8 cellular contexts compared by ENCODE assay signal in genomic region chr4:11428701-11429571, GRCh38. TPM values are rescaled to one million over a fixed set of nuclear protein-coding genes. Genes with fewer than 3 reads are reported as not detected.
DNase-seq lines count a peak whose midpoint lies in the region; ATAC-seq and TF ChIP-seq lines count a peak whose summit lies in the region.

Gene HS3ST1 (minus strand): TSS chr4:11428894. CDS start chr4:11400005, 28,889 bp downstream.

- no peaks in the 10 kb centered on the region for H3K9me3 ChIP-seq in fibroblast of lung (ENCODE audit: control insufficient read depth, insufficient read depth, low read depth, low read length)
- no peaks in the 10 kb centered on the region for H3K9me3 ChIP-seq in muscle layer of duodenum (ENCODE audit: control insufficient read depth in 1 of 2, low read length in 2 of 2)

- H3K27ac ChIP-seq in fibroblast of lung (ENCODE audit: insufficient read depth, low read length) (no peak within 1 kb of the TSS), muscle layer of duodenum (ENCODE audit: low read length) (peak within 1 kb of the TSS; percentile 72)

- no peaks in the 10 kb centered on the region for H4K20me1 ChIP-seq in fibroblast of lung (ENCODE audit: control insufficient read depth, extremely low read depth, insufficient read depth, low read length)

- H3K4me1 Mint-ChIP-seq in activated CD8-positive, alpha-beta memory T cell treated with anti-CD3 and anti-CD28 coated beads, Interleukin-2, amount 10 ng/mL, durations not matched to agents 7 days and 5 days = peaks cover 15% of the 10 kb centered on the region
- H3K4me1 Mint-ChIP-seq in stimulated activated naive CD8-positive, alpha-beta T cell treated with anti-CD3 and anti-CD28 coated beads, Interleukin-15, amount 100 ng/mL, for 72 hours = peaks cover 20% of the 10 kb centered on the region

- H3K36me3 Mint-ChIP-seq in activated CD8-positive, alpha-beta memory T cell treated with anti-CD3 and anti-CD28 coated beads, Interleukin-2, amount 10 ng/mL, durations not matched to agents 7 days and 5 days = no peaks in the 10 kb centered on the region

- H3K9ac ChIP-seq in fibroblast of lung (ENCODE audit: insufficient read depth, low read length) = peak within 1 kb of the TSS; percentile 13

- no peak within 1 kb of the TSS for H3K27ac Mint-ChIP-seq in activated CD8-positive, alpha-beta memory T cell treated with anti-CD3 and anti-CD28 coated beads, Interleukin-2, amount 10 ng/mL, durations not matched to agents 7 days and 5 days
- H3K27ac Mint-ChIP-seq in stimulated activated naive CD8-positive, alpha-beta T cell treated with anti-CD3 and anti-CD28 coated beads, Interleukin-15, amount 100 ng/mL, for 72 hours = no peak within 1 kb of the TSS

- H3K27me3 ChIP-seq in fibroblast of lung (ENCODE audit: control insufficient read depth, insufficient read depth, low read length) = peaks cover 9% of the 10 kb centered on the region
- H3K27me3 ChIP-seq in muscle layer of duodenum (ENCODE audit: low read depth, low read length) = no peaks in the 10 kb centered on the region

- peak within 1 kb of the TSS; percentile 62 for H3K4me3 Mint-ChIP-seq in activated CD8-positive, alpha-beta memory T cell treated with anti-CD3 and anti-CD28 coated beads, Interleukin-2, amount 10 ng/mL, durations not matched to agents 7 days and 5 days
- peak within 1 kb of the TSS; percentile 75 to 80 for H3K4me3 Mint-ChIP-seq in stimulated activated naive CD8-positive, alpha-beta T cell treated with anti-CD3 and anti-CD28 coated beads, Interleukin-15, amount 100 ng/mL, for 72 hours

- H3K27me3 Mint-ChIP-seq in activated CD8-positive, alpha-beta memory T cell treated with anti-CD3 and anti-CD28 coated beads, Interleukin-2, amount 10 ng/mL, durations not matched to agents 7 days and 5 days = peaks cover 76% of the 10 kb centered on the region
- H3K27me3 Mint-ChIP-seq in stimulated activated naive CD8-positive, alpha-beta T cell treated with anti-CD3 and anti-CD28 coated beads, Interleukin-15, amount 100 ng/mL, for 72 hours = peaks cover 47% of the 10 kb centered on the region

- peak; percentile 38 to 57 for TF ChIP-seq CTCF in fibroblast of lung (conservative IDR thresholded peaks at IDR 0.05 in 1 of 2, IDR thresholded peaks at IDR 0.05 in 1 of 2; ENCODE audit: low read depth in 1 of 2, low read length in 2 of 2)

- peak within 1 kb of the TSS; percentile 67 for H3K4me2 ChIP-seq in fibroblast of lung (ENCODE audit: extremely low read depth, insufficient read depth, low read length)

- H3K4me3 ChIP-seq in fibroblast of lung (replicated peaks in 1 of 4; ENCODE audit: control extremely low read depth in 1 of 4, insufficient read depth in 1 of 4, low read depth in 3 of 4, low read length in 4 of 4) (peak within 1 kb of the TSS; percentile 1 to 72 (median 40)), muscle layer of duodenum (ENCODE audit: low read depth in 1 of 2, low read length in 2 of 2) (peak within 1 kb of the TSS; percentile 71 to 77)

- no peaks in the 10 kb centered on the region for H3K36me3 ChIP-seq in fibroblast of lung (ENCODE audit: control insufficient read depth, insufficient read depth, low read length)
- H3K36me3 ChIP-seq in muscle layer of duodenum (ENCODE audit: control insufficient read depth in 1 of 2, insufficient read depth in 2 of 2, low read length in 2 of 2) = no peaks in the 10 kb centered on the region

- CTCF ChIA-PET in activated CD8-positive, alpha-beta memory T cell treated with anti-CD3 and anti-CD28 coated beads, Interleukin-2, amount 10 ng/mL, durations not matched to agents 7 days and 5 days (lab: Charles Lee) = interaction anchor here (1.4 kb wide), 1 partner anchor 42 kb away, joined by 6 read pairs; no protein-coding TSS in a partner anchor

- H2AFZ ChIP-seq in fibroblast of lung (ENCODE audit: low read length) = peak within 1 kb of the TSS; percentile 65

- H3K4me1 ChIP-seq in fibroblast of lung (ENCODE audit: control insufficient read depth, extremely low read depth, insufficient read depth, low read length) (no peaks in the 10 kb centered on the region), muscle layer of duodenum (ENCODE audit: control insufficient read depth in 1 of 2, insufficient read depth in 2 of 2, low read length in 2 of 2) (peaks cover 0 to 21% of the 10 kb centered on the region in 2 donors)

- no peaks in the 10 kb centered on the region for H3K79me2 ChIP-seq in fibroblast of lung (ENCODE audit: control insufficient read depth, insufficient read depth, low read length)

- H3K9me3 Mint-ChIP-seq in activated CD8-positive, alpha-beta memory T cell treated with anti-CD3 and anti-CD28 coated beads, Interleukin-2, amount 10 ng/mL, durations not matched to agents 7 days and 5 days (ENCODE audit: low read depth) = no peaks in the 10 kb centered on the region
- no peaks in the 10 kb centered on the region for H3K9me3 Mint-ChIP-seq in stimulated activated naive CD8-positive, alpha-beta T cell treated with anti-CD3 and anti-CD28 coated beads, Interleukin-15, amount 100 ng/mL, for 72 hours

- peak; percentile 51 for ATAC-seq in HG02840 (IDR thresholded peaks at IDR 0.05; ENCODE audit: low FRiP score, unreplicated experiment)
- peak; percentile 79 for ATAC-seq in activated CD8-positive, alpha-beta memory T cell treated with anti-CD3 and anti-CD28 coated beads, Interleukin-2, amount 10 ng/mL, durations not matched to agents 7 days and 5 days
- ATAC-seq in stimulated activated naive CD8-positive, alpha-beta T cell treated with anti-CD3 and anti-CD28 coated beads, Interleukin-15, amount 100 ng/mL, for 72 hours = peak; percentile 86

- DNase-seq in NCI-H524 (lab: John Stamatoyannopoulos, UW) = peak; percentile 57 to 66
- DNase-seq in NCI-H524 treated with DMSO at 0.1 percent for 48 hours (lab: John Stamatoyannopoulos, UW) = no peak
- peak; percentile 29 for DNase-seq in NCI-H1694 (lab: John Stamatoyannopoulos, UW)
- peak; percentile 50 for DNase-seq in activated CD8-positive, alpha-beta memory T cell treated with anti-CD3 and anti-CD28 coated beads, Interleukin-2, amount 10 ng/mL, durations not matched to agents 7 days and 5 days
- peak; percentile 57 to 63 for DNase-seq in fibroblast of lung (ENCODE audit: low read depth in 2 of 2)
- peak; percentile 49 to 53 for DNase-seq in stimulated activated naive CD8-positive, alpha-beta T cell treated with anti-CD3 and anti-CD28 coated beads, Interleukin-15, amount 100 ng/mL, for 72 hours

RNA-seq across cellular contexts. Expression of gene HS3ST1, which starts in this region (rescaled TPM):
- total RNA-seq in activated CD8-positive, alpha-beta memory T cell treated with anti-CD3 and anti-CD28 coated beads, Interleukin-2, amount 10 ng/mL, durations not matched to agents 7 days and 5 days = under 1 TPM in 1 of 2 experiments, not detected in 1; 0.19 TPM
- not detected in 2 replicates for total RNA-seq in fibroblast of lung
- 0.01 TPM in 2 replicates for polyA plus RNA-seq in fibroblast of lung
- polyA plus RNA-seq in fibroblast of lung (2012) = not detected in 2 replicates
- not detected in 2 replicates for polyA minus RNA-seq in fibroblast of lung (ENCODE audit: low replicate concordance)

Comparison
In these comparisons a context has a peak if more than half of its experiments do, and no peak if none do; other contexts are left out.
1. Peak in DNase-seq and ATAC-seq in activated CD8-positive, alpha-beta memory T cell treated with anti-CD3 and anti-CD28 coated beads, Interleukin-2, amount 10 ng/mL, durations not matched to agents 7 days and 5 days; RNA of the gene not detected or under 1 TPM.
2. Peak in DNase-seq, H3K4me3 ChIP-seq, H3K9ac ChIP-seq and H3K4me2 ChIP-seq in fibroblast of lung; RNA of the gene not detected or under 1 TPM.